In the genomic region with DNA sequence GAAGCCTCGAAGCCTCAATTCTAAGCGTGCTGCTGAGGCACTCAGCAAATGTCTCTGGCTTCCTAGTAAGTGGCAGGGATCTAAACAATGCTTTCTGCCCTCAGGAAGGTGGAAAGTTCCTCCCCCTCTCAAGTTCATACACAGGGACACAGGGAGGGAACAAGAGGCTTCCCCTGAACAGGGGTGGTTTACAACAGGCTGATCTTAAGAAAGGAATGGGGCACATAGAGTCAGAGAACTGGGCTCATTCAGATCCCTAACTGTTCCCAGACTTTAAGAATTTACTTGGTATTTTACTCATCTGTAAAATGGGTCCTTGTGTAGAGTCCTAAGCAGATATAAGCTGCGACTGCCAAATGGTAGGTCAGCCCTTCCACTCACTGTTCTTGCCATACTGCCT, we compare ENCODE assay signal across 10 cellular contexts. TPM values are rescaled to one million over a fixed set of nuclear protein-coding genes. Genes with fewer than 3 reads are reported as not detected.
DNase-seq lines count a peak whose midpoint lies in the region; ATAC-seq, FAIRE-seq and TF ChIP-seq lines count a peak whose summit lies in the region.
"Had no signal": no experiment of that assay in that cellular context is flagged by ENCODE, and none has a peak within 500 bp of the region (broad histone marks: within the 10 kb centered on the region; RNA-seq: fewer than 3 reads in every experiment).

No MANE protein-coding gene starts in this region.

- no peak for TF ChIP-seq CTCF in CD14-positive monocyte (IDR thresholded peaks at IDR 0.05)
- no peak for TF ChIP-seq CTCF in kidney (IDR thresholded peaks at IDR 0.05; ENCODE audit: borderline replicate concordance, extremely low read depth, insufficient read depth)

- H3K4me1 Mint-ChIP-seq in CD14-positive monocyte = peaks cover 89% of the 10 kb centered on the region
- H3K4me1 Mint-ChIP-seq: immature natural killer cell had no signal

- H3K36me3 ChIP-seq in kidney (ENCODE audit: control insufficient read depth in 1 of 2, insufficient read depth in 2 of 2, low read length in 2 of 2) = peaks cover 0 to 4% of the 10 kb centered on the region in 2 donors
- no peaks in the 10 kb centered on the region for H3K36me3 ChIP-seq in small intestine (ENCODE audit: control insufficient read depth in 2 of 2, insufficient read depth in 2 of 2, low read length in 2 of 2)

- no peaks in the 10 kb centered on the region for H3K27me3 ChIP-seq in small intestine (ENCODE audit: control insufficient read depth in 2 of 2, insufficient read depth in 2 of 2, low read length in 2 of 2)

- intact Hi-C loops in CD14-positive monocyte (cut with micrococcal nuclease) (loop anchor here (10.0 kb wide), 2 partner anchors 95 to 515 kb away; no protein-coding TSS in a partner anchor), kidney (cut with DNase I) (loop anchor here (10.0 kb wide), 1 partner anchor 135 kb away; no protein-coding TSS in a partner anchor)

- ATAC-seq in SK-N-SH treated with all-trans-retinoic acid at 6 μM for 48 hours (no peak), HG03342 (IDR thresholded peaks at IDR 0.05; ENCODE audit: unreplicated experiment) (no peak), GM21515 (IDR thresholded peaks at IDR 0.05; ENCODE audit: unreplicated experiment) (no peak), HG02623 (IDR thresholded peaks at IDR 0.05; ENCODE audit: unreplicated experiment) (no peak)

- no peaks in the 10 kb centered on the region for H3K9me3 ChIP-seq in kidney (ENCODE audit: control insufficient read depth in 1 of 2, low read length in 2 of 2)
- H3K9me3 ChIP-seq in small intestine (ENCODE audit: control insufficient read depth, low read depth) = no peaks in the 10 kb centered on the region

- H3K36me3 Mint-ChIP-seq in CD14-positive monocyte = peaks cover 11 to 16% of the 10 kb centered on the region in 2 donors
- H3K36me3 Mint-ChIP-seq: CD4-positive, alpha-beta memory T cell had no signal

- H3K4me3 Mint-ChIP-seq in CD14-positive monocyte = peak overlapping the region; percentile 63 to 92
- H3K4me3 Mint-ChIP-seq: CD4-positive, alpha-beta memory T cell; immature natural killer cell had no signal

- H3K9me3 Mint-ChIP-seq in CD14-positive monocyte = no peaks in the 10 kb centered on the region
- H3K9me3 Mint-ChIP-seq: immature natural killer cell had no signal

- H3K9ac ChIP-seq in kidney (ENCODE audit: low read length in 2 of 2) = peak overlapping the region in 1 of 2 donors; percentile 57

- H3K27me3 Mint-ChIP-seq in CD14-positive monocyte (ENCODE audit: low read depth in 3 of 3) = peaks cover 2 to 6% (median 6%) of the 10 kb centered on the region in 3 donors

- peak overlapping the region; percentile 58 to 90 (median 80) for H3K27ac Mint-ChIP-seq in CD14-positive monocyte
- H3K27ac Mint-ChIP-seq: CD4-positive, alpha-beta memory T cell; immature natural killer cell had no signal

- H3K4me3 ChIP-seq in kidney (ENCODE audit: low read length in 2 of 2) = peak overlapping the region in 1 of 2 donors; percentile 64
- no peak overlapping the region for H3K4me3 ChIP-seq in small intestine (ENCODE audit: low read depth in 1 of 2, low read length in 2 of 2)

- WGBS in small intestine, 3 donors = 75 to 82% (median 78%) methylated on average over 3 of the region's 3 CpGs

- H3K27ac ChIP-seq in kidney (ENCODE audit: low read depth in 2 of 2, low read length in 2 of 2) (peak overlapping the region; percentile 38 to 90), small intestine (ENCODE audit: low read depth in 1 of 2, low read length in 1 of 2) (peak overlapping the region; percentile 17 to 57)

- H3K4me1 ChIP-seq in kidney (ENCODE audit: control insufficient read depth in 1 of 2, insufficient read depth in 1 of 2, low read depth in 1 of 2, low read length in 2 of 2) (peaks cover 50 to 59% of the 10 kb centered on the region in 2 donors), small intestine (ENCODE audit: control insufficient read depth in 2 of 2, insufficient read depth in 1 of 2, low read depth in 1 of 2, low read length in 1 of 2) (peaks cover 2 to 17% of the 10 kb centered on the region in 2 donors)

- FAIRE-seq in kidney (lab: Jason Lieb, UNC) (no peak), small intestine (lab: Jason Lieb, UNC) (no peak)

- DNase-seq in CD14-positive monocyte (ENCODE audit: low spot score) = no peak
- DNase-seq in kidney = no peak
- no peak for DNase-seq in small intestine
- DNase-seq in HuH-7 (ENCODE audit: low spot score) = no peak
- DNase-seq: CD4-positive, alpha-beta memory T cell; immature natural killer cell had no signal

TF ChIP-seq in SK-N-SH treated with all-trans-retinoic acid at 6 μM for 48 hours, 23 proteins besides CTCF, POLR2A, EP300 and RAD21:
- no peak for TF ChIP-seq CSDC2 (CRISPR knock-in tag; IDR thresholded peaks at IDR 0.05)
- TF ChIP-seq ESRRG (CRISPR knock-in tag; IDR thresholded peaks at IDR 0.05) = no peak
- TF ChIP-seq, protein P1, sequence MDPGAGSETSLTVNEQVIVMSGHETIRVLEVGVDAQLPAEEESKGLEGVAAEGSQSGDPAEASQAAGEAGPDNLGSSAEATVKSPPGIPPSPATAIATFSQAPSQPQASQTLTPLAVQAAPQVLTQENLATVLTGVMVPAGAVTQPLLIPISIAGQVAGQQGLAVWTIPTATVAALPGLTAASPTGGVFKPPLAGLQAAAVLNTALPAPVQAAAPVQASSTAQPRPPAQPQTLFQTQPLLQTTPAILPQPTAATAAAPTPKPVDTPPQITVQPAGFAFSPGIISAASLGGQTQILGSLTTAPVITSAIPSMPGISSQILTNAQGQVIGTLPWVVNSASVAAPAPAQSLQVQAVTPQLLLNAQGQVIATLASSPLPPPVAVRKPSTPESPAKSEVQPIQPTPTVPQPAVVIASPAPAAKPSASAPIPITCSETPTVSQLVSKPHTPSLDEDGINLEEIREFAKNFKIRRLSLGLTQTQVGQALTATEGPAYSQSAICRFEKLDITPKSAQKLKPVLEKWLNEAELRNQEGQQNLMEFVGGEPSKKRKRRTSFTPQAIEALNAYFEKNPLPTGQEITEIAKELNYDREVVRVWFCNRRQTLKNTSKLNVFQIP (CRISPR knock-in tag; IDR thresholded peaks at IDR 0.05; ENCODE audit: borderline replicate concordance, low read depth) = no peak
- TF ChIP-seq, protein P2, sequence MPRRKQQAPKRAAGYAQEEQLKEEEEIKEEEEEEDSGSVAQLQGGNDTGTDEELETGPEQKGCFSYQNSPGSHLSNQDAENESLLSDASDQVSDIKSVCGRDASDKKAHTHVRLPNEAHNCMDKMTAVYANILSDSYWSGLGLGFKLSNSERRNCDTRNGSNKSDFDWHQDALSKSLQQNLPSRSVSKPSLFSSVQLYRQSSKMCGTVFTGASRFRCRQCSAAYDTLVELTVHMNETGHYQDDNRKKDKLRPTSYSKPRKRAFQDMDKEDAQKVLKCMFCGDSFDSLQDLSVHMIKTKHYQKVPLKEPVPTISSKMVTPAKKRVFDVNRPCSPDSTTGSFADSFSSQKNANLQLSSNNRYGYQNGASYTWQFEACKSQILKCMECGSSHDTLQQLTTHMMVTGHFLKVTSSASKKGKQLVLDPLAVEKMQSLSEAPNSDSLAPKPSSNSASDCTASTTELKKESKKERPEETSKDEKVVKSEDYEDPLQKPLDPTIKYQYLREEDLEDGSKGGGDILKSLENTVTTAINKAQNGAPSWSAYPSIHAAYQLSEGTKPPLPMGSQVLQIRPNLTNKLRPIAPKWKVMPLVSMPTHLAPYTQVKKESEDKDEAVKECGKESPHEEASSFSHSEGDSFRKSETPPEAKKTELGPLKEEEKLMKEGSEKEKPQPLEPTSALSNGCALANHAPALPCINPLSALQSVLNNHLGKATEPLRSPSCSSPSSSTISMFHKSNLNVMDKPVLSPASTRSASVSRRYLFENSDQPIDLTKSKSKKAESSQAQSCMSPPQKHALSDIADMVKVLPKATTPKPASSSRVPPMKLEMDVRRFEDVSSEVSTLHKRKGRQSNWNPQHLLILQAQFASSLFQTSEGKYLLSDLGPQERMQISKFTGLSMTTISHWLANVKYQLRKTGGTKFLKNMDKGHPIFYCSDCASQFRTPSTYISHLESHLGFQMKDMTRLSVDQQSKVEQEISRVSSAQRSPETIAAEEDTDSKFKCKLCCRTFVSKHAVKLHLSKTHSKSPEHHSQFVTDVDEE (CRISPR knock-in tag; IDR thresholded peaks at IDR 0.05) = no peak
- no peak for TF ChIP-seq ISL1 (CRISPR knock-in tag; IDR thresholded peaks at IDR 0.05)
- no peak for TF ChIP-seq ZNF70 (CRISPR knock-in tag; IDR thresholded peaks at IDR 0.05)
- TF ChIP-seq OSR1 (CRISPR knock-in tag; IDR thresholded peaks at IDR 0.05) = no peak
- TF ChIP-seq, protein P3, sequence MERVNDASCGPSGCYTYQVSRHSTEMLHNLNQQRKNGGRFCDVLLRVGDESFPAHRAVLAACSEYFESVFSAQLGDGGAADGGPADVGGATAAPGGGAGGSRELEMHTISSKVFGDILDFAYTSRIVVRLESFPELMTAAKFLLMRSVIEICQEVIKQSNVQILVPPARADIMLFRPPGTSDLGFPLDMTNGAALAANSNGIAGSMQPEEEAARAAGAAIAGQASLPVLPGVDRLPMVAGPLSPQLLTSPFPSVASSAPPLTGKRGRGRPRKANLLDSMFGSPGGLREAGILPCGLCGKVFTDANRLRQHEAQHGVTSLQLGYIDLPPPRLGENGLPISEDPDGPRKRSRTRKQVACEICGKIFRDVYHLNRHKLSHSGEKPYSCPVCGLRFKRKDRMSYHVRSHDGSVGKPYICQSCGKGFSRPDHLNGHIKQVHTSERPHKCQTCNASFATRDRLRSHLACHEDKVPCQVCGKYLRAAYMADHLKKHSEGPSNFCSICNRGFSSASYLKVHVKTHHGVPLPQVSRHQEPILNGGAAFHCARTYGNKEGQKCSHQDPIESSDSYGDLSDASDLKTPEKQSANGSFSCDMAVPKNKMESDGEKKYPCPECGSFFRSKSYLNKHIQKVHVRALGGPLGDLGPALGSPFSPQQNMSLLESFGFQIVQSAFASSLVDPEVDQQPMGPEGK (CRISPR knock-in tag; IDR thresholded peaks at IDR 0.05; ENCODE audit: borderline replicate concordance) = 0 out of 2 replicates have a peak, but pooled peaks have one; percentile 11

RNA-seq across cellular contexts. Expression of a gene that starts 2.5 kb away (rescaled TPM):
- polyA plus RNA-seq in CD14-positive monocyte (1 to 10 TPM; 5.2 to 7.9 TPM), kidney (ENCODE audit: insufficient read depth, low read depth, low replicate concordance) (38.4 TPM), small intestine (10 to 100 TPM; 17.2 to 29.7 (median 24.9) TPM)
- total RNA-seq in kidney = 198 TPM
